In the genomic region with DNA sequence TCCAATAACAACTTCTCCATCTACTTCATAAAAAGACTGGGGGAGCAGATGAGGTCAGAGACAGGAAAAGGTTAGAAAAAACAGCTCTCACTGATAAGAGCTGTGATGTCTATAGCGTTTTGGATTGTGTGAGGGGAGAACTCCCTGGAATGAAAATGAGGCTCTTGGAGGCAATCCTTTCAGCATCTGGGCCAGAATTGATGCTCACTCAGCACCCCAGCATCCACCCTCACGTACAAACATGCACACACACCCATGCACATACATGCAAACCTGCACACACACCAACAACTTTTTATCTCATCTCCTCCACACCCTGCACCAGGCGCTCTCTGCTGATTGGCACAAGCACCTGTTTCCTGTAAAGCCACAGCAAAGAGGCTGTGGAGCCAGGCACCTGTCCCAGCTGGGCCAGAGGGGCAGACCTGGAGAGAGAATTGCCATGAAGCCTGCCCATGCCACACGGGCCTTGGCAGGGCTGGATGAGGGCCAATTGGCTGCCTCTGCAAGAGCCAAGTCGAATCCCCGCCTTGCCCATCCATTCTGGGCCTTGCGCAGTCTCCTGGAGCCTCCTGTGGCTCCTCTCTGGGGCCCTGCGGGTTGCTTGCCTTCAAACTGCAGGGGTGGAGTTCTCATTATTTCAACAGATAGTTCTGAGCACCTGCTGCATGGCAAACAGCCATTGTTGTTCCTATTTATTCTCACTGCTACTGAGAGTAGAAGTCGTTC, we compare ENCODE assay signal across 8 cellular contexts. TPM values are rescaled to one million over a fixed set of nuclear protein-coding genes. Genes with fewer than 3 reads are reported as not detected.
DNase-seq lines count a peak whose midpoint lies in the region; ATAC-seq lines count a peak whose summit lies in the region.
"Had no signal": no experiment of that assay in that cellular context is flagged by ENCODE, and none has a peak within 500 bp of the region (broad histone marks: within the 10 kb centered on the region; RNA-seq: fewer than 3 reads in every experiment).

No MANE protein-coding gene starts in this region.

- POLR2A ChIA-PET in T-cell (lab: Charles Lee) = interaction anchor here (0.6 to 1.0 kb wide), 2 partner anchors 52 to 73 kb away, joined by 3 read pairs; no protein-coding TSS in a partner anchor

- peak; percentile 79 to 86 (median 84) for ATAC-seq in T-cell (replicated peaks in 1 of 4)
- ATAC-seq in GM21381 (IDR thresholded peaks at IDR 0.05; ENCODE audit: unreplicated experiment) = no peak
- ATAC-seq in HG02571 (IDR thresholded peaks at IDR 0.05; ENCODE audit: unreplicated experiment) = no peak

- peaks cover 60 to 78% (median 72%) of the 10 kb centered on the region in 3 donors for H3K4me1 Mint-ChIP-seq in T-cell

- no peaks in the 10 kb centered on the region for H3K27me3 Mint-ChIP-seq in T-cell

- CTCF ChIA-PET in T-cell (lab: Charles Lee) = interaction anchor here (1.0 to 3.2 kb wide), 8 partner anchors 11 to 64 kb away, joined by 3 to 19 read pairs (median 4); partner anchors contain the start of gene SYNE3 (in 1 of the 2)

- H3K27ac Mint-ChIP-seq in T-cell = peak overlapping the region; percentile 88 to 97

- peaks cover 38% of the 10 kb centered on the region for H3K36me3 Mint-ChIP-seq in T-cell

- DNase-seq in NCI-H1417 (lab: John Stamatoyannopoulos, UW) (peak; percentile 29 to 96 (median 91)), T-cell (peak; percentile 22 to 76 (median 46)), foreskin melanocyte (no peak)
- DNase-seq in central memory CD4-positive, alpha-beta T cell = peak; percentile 75
- peak in 2 of 3 donors; percentile 4 to 9 for DNase-seq in stimulated activated CD4-positive, alpha-beta T cell treated with anti-CD3 and anti-CD28 coated beads, TNF-alpha, amount 100 ng/mL, for 1 hour (ENCODE audit: low read depth in 3 of 3, low spot score in 1 of 3)
- DNase-seq: NCI-H446 had no signal

- H3K4me3 Mint-ChIP-seq in T-cell = peak overlapping the region; percentile 51 to 71 (median 59)

- H3K9me3 Mint-ChIP-seq in T-cell = peaks cover 0 to 3% (median 0%) of the 10 kb centered on the region in 3 donors

RNA-seq across cellular contexts. Expression of gene SYNE3, which starts 53.1 kb away (rescaled TPM):
- total RNA-seq in T-cell = 10 to 100 TPM; 55.6 to 92.3 (median 77.8) TPM

Comparison
In these comparisons a context has a peak if more than half of its experiments do, and no peak if none do; other contexts are left out.
1. ATAC-seq: peak in T-cell (4 of 4); none in GM21381 (single experiment) and HG02571 (single experiment).